Comparison of ENCODE assay signal across 8 cellular contexts in genomic region chr19:10000171-10000826, GRCh38. TPM values are rescaled to one million over a fixed set of nuclear protein-coding genes. Genes with fewer than 3 reads are reported as not detected.
DNase-seq lines count a peak whose midpoint lies in the region; ATAC-seq and TF ChIP-seq lines count a peak whose summit lies in the region.

No MANE protein-coding gene starts in this region.

- no peak for ATAC-seq in GM18868 (IDR thresholded peaks at IDR 0.05; ENCODE audit: unreplicated experiment)

- intact Hi-C loops in dorsolateral prefrontal cortex (cut with DNase I), result no loop called here

- H3K4me1 Mint-ChIP-seq in mesothelial cell of epicardium, result peaks cover 6% of the 10 kb centered on the region

- no peaks in the 10 kb centered on the region for H3K36me3 Mint-ChIP-seq in mesothelial cell of epicardium

- H3K27ac ChIP-seq in dorsolateral prefrontal cortex, result no peak overlapping the region

- no peak overlapping the region for H3K4me3 ChIP-seq in GM12865 (ENCODE audit: low read depth, low read length)
- H3K4me3 ChIP-seq in dorsolateral prefrontal cortex, result peak overlapping the region in 5 of 59 donors; percentile 7 to 30 (median 20)

- peaks cover 0 to 9% (median 0%) of the 10 kb centered on the region in 45 donors for H3K27me3 ChIP-seq in dorsolateral prefrontal cortex

- H3K9me3 Mint-ChIP-seq in mesothelial cell of epicardium, result no peaks in the 10 kb centered on the region

- H3K27ac Mint-ChIP-seq in mesothelial cell of epicardium, result no peak overlapping the region

- TF ChIP-seq CTCF in GM12865 (IDR thresholded peaks at IDR 0.05; ENCODE audit: insufficient read depth, low read depth, low read length, missing control alignments) (peak; percentile 84), dorsolateral prefrontal cortex (IDR thresholded peaks at IDR 0.05 in 54 of 56, conservative IDR thresholded peaks at IDR 0.05 in 2 of 56; ENCODE audit: low read depth in 1 of 56, partially characterized antibody in 56 of 56) (peak; percentile 35 to 80 (median 68)), mesothelial cell of epicardium (IDR thresholded peaks at IDR 0.05; ENCODE audit: unreplicated experiment) (peak; percentile 81)

- DNase-seq in 8988T, result peak; percentile 65
- peak; percentile 73 for DNase-seq in GM12865 (ENCODE audit: low read depth)
- peak; percentile 61 for DNase-seq in NCI-H2196 (lab: John Stamatoyannopoulos, UW; ENCODE audit: unreplicated experiment)
- peak; percentile 78 for DNase-seq in activated CD4-positive, alpha-beta T cell treated with anti-CD3 and anti-CD28 coated beads, Interleukin-2, amount 50 U/mL, for 48 hours
- DNase-seq in dorsolateral prefrontal cortex, result peak in 8 of 10 donors; percentile 9 to 56 (median 52)
- peak; percentile 66 to 81 for DNase-seq in mesothelial cell of epicardium (ENCODE audit: low spot score in 2 of 2, unreplicated experiment in 2 of 2)
- peak; percentile 33 for DNase-seq in stimulated activated CD8-positive, alpha-beta memory T cell treated with anti-CD3 and anti-CD28 coated beads, Interleukin-7, amount 100 ng/mL, for 24 hours (ENCODE audit: low read depth)

- H3K4me3 Mint-ChIP-seq in mesothelial cell of epicardium, result no peak overlapping the region

- peaks cover 66% of the 10 kb centered on the region for H3K27me3 Mint-ChIP-seq in mesothelial cell of epicardium (ENCODE audit: low read depth)

RNA-seq across cellular contexts. Expression of gene COL5A3, which starts 10.0 kb away (rescaled TPM):
- total RNA-seq in dorsolateral prefrontal cortex, result 100 to 1,000 TPM in 1 of 120 experiments, 10 to 100 TPM in 118, 1 to 10 TPM in 1; 9.4 to 144 (median 31.3) TPM
- 3.3 to 4.4 TPM (median 4.0 TPM) in 3 replicates for total RNA-seq in mesothelial cell of epicardium

RNA-seq across cellular contexts. Expression of gene RDH8, which starts 13.0 kb away (rescaled TPM):
- total RNA-seq in dorsolateral prefrontal cortex, result not detected
- total RNA-seq in mesothelial cell of epicardium, result not detected in 3 replicates
